Comparison of ENCODE assay signal across 15 cellular contexts in genomic region chr10:33196377-33196706, GRCh38.
DNase-seq lines count a peak whose midpoint lies in the region; ATAC-seq and TF ChIP-seq lines count a peak whose summit lies in the region.
"Had no signal": no experiment of that assay in that cellular context is flagged by ENCODE, and none has a peak within 500 bp of the region (broad histone marks: within the 10 kb centered on the region; RNA-seq: fewer than 3 reads in every experiment).

No MANE protein-coding gene starts in this region.

- peaks cover 23 to 79% (median 51%) of the 10 kb centered on the region in 10 experiments for H3K4me1 ChIP-seq in BLaER1 treated with 17β-estradiol and CSF1 and Interleukin-3, amounts not matched to agents 10 nM and 100 nM
- H3K4me1 ChIP-seq in lower lobe of right lung (peaks cover 60% of the 10 kb centered on the region), smooth muscle cell (ENCODE audit: low read depth) (peaks cover 11% of the 10 kb centered on the region)

- peak overlapping the region in 3 of 11 experiments; percentile 14 to 46 (median 34); a peak in 1 of 22 replicates for H3K27ac ChIP-seq in BLaER1 treated with 17β-estradiol and CSF1 and Interleukin-3, amounts not matched to agents 10 nM and 100 nM
- H3K27ac ChIP-seq in lower lobe of right lung (peak overlapping the region; percentile 59), smooth muscle cell (ENCODE audit: low read depth) (peak overlapping the region; percentile 20), dorsolateral prefrontal cortex (peak overlapping the region in 1 of 59 donors; percentile 8)

- H3K4me2 ChIP-seq in BLaER1 treated with 17β-estradiol and CSF1 and Interleukin-3, amounts not matched to agents 10 nM and 100 nM: peak overlapping the region in 9 of 11 experiments; percentile 69 to 98 (median 83); a peak in 17 of 22 replicates
- no peak overlapping the region for H3K4me2 ChIP-seq in smooth muscle cell

- peaks cover 28% of the 10 kb centered on the region for H3F3A ChIP-seq in smooth muscle cell (ENCODE audit: low read depth)

- H3K27ac Mint-ChIP-seq in chondrocyte (ENCODE audit: unreplicated experiment): peak overlapping the region; percentile 14
- no peak overlapping the region for H3K27ac Mint-ChIP-seq in activated T-cell treated with anti-CD3 and anti-CD28 coated beads, Interleukin-2, amount 50 U/mL, for 72 hours
- H3K27ac Mint-ChIP-seq: IgD-negative memory B cell; stimulated activated effector memory CD8-positive, alpha-beta T cell treated with anti-CD3 and anti-CD28 coated beads, Interleukin-12 subunit alpha, Interleukin-12 subunit beta, amount 100 ng/mL, for 72 hours had no signal

- no peaks in the 10 kb centered on the region for H3K79me2 ChIP-seq in smooth muscle cell (ENCODE audit: low read depth)

- WGBS in smooth muscle cell (ENCODE audit: low lambda C conversion rate): 96% methylated on average over 3 of the region's 3 CpGs

- H3K4me3 Mint-ChIP-seq in chondrocyte (ENCODE audit: unreplicated experiment): no peak overlapping the region
- H3K4me3 Mint-ChIP-seq in activated T-cell treated with anti-CD3 and anti-CD28 coated beads, Interleukin-2, amount 50 U/mL, for 72 hours: no peak overlapping the region
- H3K4me3 Mint-ChIP-seq: IgD-negative memory B cell; stimulated activated effector memory CD8-positive, alpha-beta T cell treated with anti-CD3 and anti-CD28 coated beads, Interleukin-12 subunit alpha, Interleukin-12 subunit beta, amount 100 ng/mL, for 72 hours had no signal

- no peak for ATAC-seq in lower lobe of right lung
- ATAC-seq in activated T-cell treated with anti-CD3 and anti-CD28 coated beads, Interleukin-2, amount 50 U/mL, for 72 hours (replicated peaks in 1 of 2): no peak
- ATAC-seq: stimulated activated effector memory CD8-positive, alpha-beta T cell treated with anti-CD3 and anti-CD28 coated beads, Interleukin-12 subunit alpha, Interleukin-12 subunit beta, amount 100 ng/mL, for 72 hours had no signal

- no peaks in the 10 kb centered on the region for H3K27me3 ChIP-seq in BLaER1 treated with 17β-estradiol and CSF1 and Interleukin-3, amounts not matched to agents 10 nM and 100 nM
- no peaks in the 10 kb centered on the region for H3K27me3 ChIP-seq in lower lobe of right lung (ENCODE audit: low read depth)
- H3K27me3 ChIP-seq in smooth muscle cell (ENCODE audit: low read depth): no peaks in the 10 kb centered on the region
- peaks cover 0 to 9% (median 0%) of the 10 kb centered on the region in 45 donors for H3K27me3 ChIP-seq in dorsolateral prefrontal cortex
- H3K27me3 ChIP-seq: tibial nerve had no signal

- peak overlapping the region in 3 of 11 experiments; percentile 61 to 66 (median 64); a peak in 2 of 22 replicates for H3K9ac ChIP-seq in BLaER1 treated with 17β-estradiol and CSF1 and Interleukin-3, amounts not matched to agents 10 nM and 100 nM
- no peak overlapping the region for H3K9ac ChIP-seq in smooth muscle cell (ENCODE audit: low read depth)

- H3K4me3 ChIP-seq in BLaER1 treated with 17β-estradiol and CSF1 and Interleukin-3, amounts not matched to agents 10 nM and 100 nM: peak overlapping the region in 2 of 10 experiments; percentile 49 to 54; a peak in 1 of 20 replicates
- H3K4me3 ChIP-seq in lower lobe of right lung (no peak overlapping the region), smooth muscle cell (no peak overlapping the region), dorsolateral prefrontal cortex (no peak overlapping the region)
- H3K4me3 ChIP-seq: tibial nerve had no signal

- no peaks in the 10 kb centered on the region for H3K27me3 Mint-ChIP-seq in chondrocyte (ENCODE audit: low read depth)
- peaks cover 40% of the 10 kb centered on the region for H3K27me3 Mint-ChIP-seq in activated T-cell treated with anti-CD3 and anti-CD28 coated beads, Interleukin-2, amount 50 U/mL, for 72 hours (ENCODE audit: low read depth)

- no peak overlapping the region for H2AFZ ChIP-seq in smooth muscle cell (ENCODE audit: low read depth)

- H3K36me3 ChIP-seq in BLaER1 treated with 17β-estradiol and CSF1 and Interleukin-3, amounts not matched to agents 10 nM and 100 nM: peaks cover 0 to 91% (median 0%) of the 10 kb centered on the region in 11 experiments; a peak in 7 of 22 replicates
- peaks cover 25% of the 10 kb centered on the region for H3K36me3 ChIP-seq in lower lobe of right lung
- no peaks in the 10 kb centered on the region for H3K36me3 ChIP-seq in smooth muscle cell (ENCODE audit: low read depth)

- H3K4me1 Mint-ChIP-seq in chondrocyte (ENCODE audit: low read depth): peaks cover 56% of the 10 kb centered on the region
- H3K4me1 Mint-ChIP-seq in activated T-cell treated with anti-CD3 and anti-CD28 coated beads, Interleukin-2, amount 50 U/mL, for 72 hours (ENCODE audit: low read depth): peaks cover 9% of the 10 kb centered on the region
- H3K4me1 Mint-ChIP-seq: stimulated activated effector memory CD8-positive, alpha-beta T cell treated with anti-CD3 and anti-CD28 coated beads, Interleukin-12 subunit alpha, Interleukin-12 subunit beta, amount 100 ng/mL, for 72 hours had no signal

- H3K9me3 ChIP-seq in BLaER1 treated with 17β-estradiol and CSF1 and Interleukin-3, amounts not matched to agents 10 nM and 100 nM (replicated peaks in 1 of 11): no peaks in the 10 kb centered on the region
- H3K9me3 ChIP-seq in lower lobe of right lung: no peaks in the 10 kb centered on the region
- H3K9me3 ChIP-seq in smooth muscle cell (replicated peaks; ENCODE audit: low read depth): no peaks in the 10 kb centered on the region
- H3K9me3 ChIP-seq: tibial nerve had no signal

- DNase-seq in chondrocyte (ENCODE audit: low spot score) (no peak), lower lobe of right lung (no peak), smooth muscle cell (lab: John Stamatoyannopoulos, UW; ENCODE audit: unreplicated experiment) (no peak), NCI-H2081 treated with DMSO at 0.1 percent for 48 hours (lab: John Stamatoyannopoulos, UW) (no peak), dorsolateral prefrontal cortex (no peak), COLO829 (ENCODE audit: low spot score) (no peak)
- no peak for DNase-seq in activated T-cell treated with anti-CD3 and anti-CD28 coated beads, Interleukin-2, amount 50 U/mL, for 72 hours
- DNase-seq: activated CD4-positive, alpha-beta T cell treated with anti-CD3 and anti-CD28 coated beads for 48 hours; activated effector memory CD4-positive, alpha-beta T cell treated with anti-CD3 and anti-CD28 coated beads, Interleukin-2, amount 50 U/mL, for 16 hours; MM.1S; RPMI8226 had no signal

- H3K9me3 Mint-ChIP-seq in chondrocyte (ENCODE audit: low read depth): no peaks in the 10 kb centered on the region
- no peaks in the 10 kb centered on the region for H3K9me3 Mint-ChIP-seq in activated T-cell treated with anti-CD3 and anti-CD28 coated beads, Interleukin-2, amount 50 U/mL, for 72 hours
- H3K9me3 Mint-ChIP-seq: IgD-negative memory B cell; stimulated activated effector memory CD8-positive, alpha-beta T cell treated with anti-CD3 and anti-CD28 coated beads, Interleukin-12 subunit alpha, Interleukin-12 subunit beta, amount 100 ng/mL, for 72 hours had no signal

- intact Hi-C loops in lower lobe of right lung (cut with DNase I): no loop called here
- intact Hi-C loops in dorsolateral prefrontal cortex (cut with DNase I): loop anchor here in 1 of 2 donors (10.0 kb wide), 1 partner anchor 138 kb away; the partner anchor contains the start of gene NRP1

- TF ChIP-seq CTCF in chondrocyte (IDR thresholded peaks at IDR 0.05) (no peak), lower lobe of right lung (IDR thresholded peaks at IDR 0.05) (no peak), smooth muscle cell (IDR thresholded peaks at IDR 0.05; ENCODE audit: borderline replicate concordance, insufficient read depth, poor library complexity, severe bottlenecking) (no peak), dorsolateral prefrontal cortex (IDR thresholded peaks at IDR 0.05 in 54 of 56, conservative IDR thresholded peaks at IDR 0.05 in 2 of 56; ENCODE audit: low read depth in 1 of 56, partially characterized antibody in 56 of 56) (no peak)

- peaks cover 18% of the 10 kb centered on the region for H3K36me3 Mint-ChIP-seq in chondrocyte (ENCODE audit: low read depth)
- no peaks in the 10 kb centered on the region for H3K36me3 Mint-ChIP-seq in activated T-cell treated with anti-CD3 and anti-CD28 coated beads, Interleukin-2, amount 50 U/mL, for 72 hours (ENCODE audit: insufficient read depth in 2 of 2)
- H3K36me3 Mint-ChIP-seq: stimulated activated effector memory CD8-positive, alpha-beta T cell treated with anti-CD3 and anti-CD28 coated beads, Interleukin-12 subunit alpha, Interleukin-12 subunit beta, amount 100 ng/mL, for 72 hours had no signal

- H4K20me1 ChIP-seq in BLaER1 treated with 17β-estradiol and CSF1 and Interleukin-3, amounts not matched to agents 10 nM and 100 nM: peaks cover 0 to 98% (median 0%) of the 10 kb centered on the region in 11 experiments; a peak in 4 of 22 replicates
- no peaks in the 10 kb centered on the region for H4K20me1 ChIP-seq in smooth muscle cell (ENCODE audit: low read depth)
